8 cellular contexts compared by ENCODE assay signal in the genomic region with DNA sequence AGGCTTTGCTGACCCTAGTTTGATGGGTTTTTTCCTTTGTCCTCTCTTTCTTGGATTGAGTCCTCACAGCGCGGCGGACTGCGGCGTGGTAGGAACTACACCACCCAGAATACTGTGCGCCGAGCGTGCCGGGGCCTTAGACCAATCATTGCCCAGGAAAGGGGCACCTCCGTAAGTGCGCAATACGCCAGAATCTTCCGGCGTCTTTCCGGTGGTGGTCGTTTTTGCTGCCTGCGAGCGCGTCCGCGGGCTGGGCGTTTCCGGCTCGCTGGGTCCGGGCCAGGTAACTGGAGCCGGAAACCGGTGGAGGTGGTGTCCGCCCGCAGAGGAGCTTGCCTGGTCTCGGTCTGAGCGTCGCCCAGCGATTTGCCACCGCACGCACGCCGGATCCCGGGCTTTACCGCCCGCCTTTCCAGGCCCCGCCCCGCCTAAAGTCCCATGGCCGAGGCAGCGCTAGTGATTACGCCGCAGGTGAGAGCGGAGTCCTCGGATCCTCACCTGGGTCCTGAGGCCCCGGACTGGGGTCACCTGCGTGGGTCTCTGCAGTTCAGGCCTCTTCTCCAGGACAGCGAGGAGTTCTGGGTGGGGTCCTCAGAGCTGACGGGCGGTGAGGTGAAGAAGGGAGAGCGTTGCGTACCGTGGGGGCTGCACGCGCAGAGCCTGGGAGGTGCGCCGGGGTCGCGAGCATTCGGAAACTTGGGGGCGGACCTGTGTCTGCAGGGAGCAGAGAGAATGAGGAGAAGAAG.
DNase-seq lines count a peak whose midpoint lies in the region; ATAC-seq, FAIRE-seq and TF ChIP-seq lines count a peak whose summit lies in the region.

A gene (plus strand): TSS at position 221 of the 746 bp plus-strand sequence. CDS start 218 bp downstream, at position 439.

- H3K4me3 Mint-ChIP-seq in central memory CD8-positive, alpha-beta T cell: peak within 1 kb of the TSS; percentile 99

- no peaks in the 10 kb centered on the region for H3K27me3 Mint-ChIP-seq in central memory CD8-positive, alpha-beta T cell

- peak within 1 kb of the TSS; percentile 98 for H3K27ac Mint-ChIP-seq in central memory CD8-positive, alpha-beta T cell (ENCODE audit: low read depth)

- peak; percentile 97 for ATAC-seq in HG03064 (IDR thresholded peaks at IDR 0.05; ENCODE audit: low read depth, unreplicated experiment)
- ATAC-seq in central memory CD8-positive, alpha-beta T cell (replicated peaks; ENCODE audit: extremely low read depth, poor library complexity, severe bottlenecking): peak; percentile 100

- peaks cover 27% of the 10 kb centered on the region for H3K4me1 Mint-ChIP-seq in central memory CD8-positive, alpha-beta T cell

- peaks cover 19% of the 10 kb centered on the region for H3K36me3 Mint-ChIP-seq in central memory CD8-positive, alpha-beta T cell (ENCODE audit: insufficient read depth)

- TF ChIP-seq POLR2A in GM18526 (IDR thresholded peaks at IDR 0.05; ENCODE audit: extremely low read depth, insufficient read length): peak; percentile 71

- peaks cover 27% of the 10 kb centered on the region for H3K9me3 Mint-ChIP-seq in central memory CD8-positive, alpha-beta T cell

- DNase-seq in NCI-H2171 treated with DMSO at 0.1 percent for 48 hours (lab: John Stamatoyannopoulos, UW) (peak; percentile 94), islet precursor cell (peak; percentile 97)
- DNase-seq in activated CD4-positive, CD25-positive, alpha-beta regulatory T cell (lab: John Stamatoyannopoulos, UW): peak; percentile 71 to 80 (median 73)
- DNase-seq in central memory CD8-positive, alpha-beta T cell (ENCODE audit: low spot score in 2 of 2): peak; percentile 64 to 83
- peak; percentile 77 to 81 for DNase-seq in stimulated activated CD4-positive, alpha-beta T cell treated with anti-CD3 and anti-CD28 coated beads, Interleukin-12 subunit alpha, Interleukin-12 subunit beta, amount 100 ng/mL, for 24 hours (ENCODE audit: low read depth in 2 of 2)

- FAIRE-seq in A204.1 (lab: Jason Lieb, UNC): peak; percentile 96

Comparison
In these comparisons a context has a peak if more than half of its experiments do, and no peak if none do; other contexts are left out.
1. Peak in every context shown above with its lines: DNase-seq and ATAC-seq.